Comparison of ENCODE assay signal across 1 cellular context in genomic region chr11:119065369-119065768, GRCh38.
TF ChIP-seq lines count a peak whose summit lies in the region.

No MANE protein-coding gene starts in this region.

TF ChIP-seq in K562, 482 proteins besides CTCF, POLR2A, EP300 and RAD21 (continued from another document and continues in another):
- no peak for TF ChIP-seq MGA (IDR thresholded peaks at IDR 0.05)
- no peak for TF ChIP-seq CUX1 (CRISPR knock-in tag; IDR thresholded peaks at IDR 0.05)
- TF ChIP-seq, protein P1, sequence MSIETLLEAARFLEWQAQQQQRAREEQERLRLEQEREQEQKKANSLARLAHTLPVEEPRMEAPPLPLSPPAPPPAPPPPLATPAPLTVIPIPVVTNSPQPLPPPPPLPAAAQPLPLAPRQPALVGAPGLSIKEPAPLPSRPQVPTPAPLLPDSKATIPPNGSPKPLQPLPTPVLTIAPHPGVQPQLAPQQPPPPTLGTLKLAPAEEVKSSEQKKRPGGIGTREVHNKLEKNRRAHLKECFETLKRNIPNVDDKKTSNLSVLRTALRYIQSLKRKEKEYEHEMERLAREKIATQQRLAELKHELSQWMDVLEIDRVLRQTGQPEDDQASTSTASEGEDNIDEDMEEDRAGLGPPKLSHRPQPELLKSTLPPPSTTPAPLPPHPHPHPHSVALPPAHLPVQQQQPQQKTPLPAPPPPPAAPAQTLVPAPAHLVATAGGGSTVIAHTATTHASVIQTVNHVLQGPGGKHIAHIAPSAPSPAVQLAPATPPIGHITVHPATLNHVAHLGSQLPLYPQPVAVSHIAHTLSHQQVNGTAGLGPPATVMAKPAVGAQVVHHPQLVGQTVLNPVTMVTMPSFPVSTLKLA (conservative IDR thresholded peaks at IDR 0.05) = peak in 1 of 2 experiments; percentile 33; a peak in 1 of 4 replicates
- TF ChIP-seq ETV5 (CRISPR knock-in tag; IDR thresholded peaks at IDR 0.05; ENCODE audit: low read depth) = no peak
- TF ChIP-seq MEIS2 (IDR thresholded peaks at IDR 0.05; ENCODE audit: partially characterized antibody) = no peak
- no peak for TF ChIP-seq TSC22D4 (tag; IDR thresholded peaks at IDR 0.05)
- TF ChIP-seq DPF2 (IDR thresholded peaks at IDR 0.05) = peak; percentile 24; the same call in 1 of the 2 replicates
- TF ChIP-seq ZNF830 (CRISPR knock-in tag; IDR thresholded peaks at IDR 0.05) = no peak
- TF ChIP-seq IRF9 (tag; IDR thresholded peaks at IDR 0.05) = no peak
- TF ChIP-seq ZNF184 (CRISPR knock-in tag; IDR thresholded peaks at IDR 0.05) = no peak
- TF ChIP-seq TAF9B (IDR thresholded peaks at IDR 0.05; ENCODE audit: partially characterized antibody) = no peak
- no peak for TF ChIP-seq CHAMP1 (IDR thresholded peaks at IDR 0.05)
- no peak for TF ChIP-seq NFXL1 (CRISPR knock-in tag; IDR thresholded peaks at IDR 0.05)
- TF ChIP-seq GATA2 (CRISPR knock-in tag; IDR thresholded peaks at IDR 0.05) = peak; percentile 91
- no peak for TF ChIP-seq ZNF282 (CRISPR knock-in tag; IDR thresholded peaks at IDR 0.05)
- TF ChIP-seq ZNF274 (IDR thresholded peaks at IDR 0.05; ENCODE audit: borderline replicate concordance, low read depth, low read length) = no peak
- TF ChIP-seq SPI1 (IDR thresholded peaks at IDR 0.05; ENCODE audit: borderline replicate concordance, low read depth, low read length) = 0 out of 2 replicates have a peak, but pooled peaks have one; percentile 15
- TF ChIP-seq NFYB (IDR thresholded peaks at IDR 0.05; ENCODE audit: extremely low read depth, insufficient read length) = peak; percentile 6
- TF ChIP-seq, protein P2, sequence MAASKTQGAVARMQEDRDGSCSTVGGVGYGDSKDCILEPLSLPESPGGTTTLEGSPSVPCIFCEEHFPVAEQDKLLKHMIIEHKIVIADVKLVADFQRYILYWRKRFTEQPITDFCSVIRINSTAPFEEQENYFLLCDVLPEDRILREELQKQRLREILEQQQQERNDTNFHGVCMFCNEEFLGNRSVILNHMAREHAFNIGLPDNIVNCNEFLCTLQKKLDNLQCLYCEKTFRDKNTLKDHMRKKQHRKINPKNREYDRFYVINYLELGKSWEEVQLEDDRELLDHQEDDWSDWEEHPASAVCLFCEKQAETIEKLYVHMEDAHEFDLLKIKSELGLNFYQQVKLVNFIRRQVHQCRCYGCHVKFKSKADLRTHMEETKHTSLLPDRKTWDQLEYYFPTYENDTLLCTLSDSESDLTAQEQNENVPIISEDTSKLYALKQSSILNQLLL (CRISPR knock-in tag; IDR thresholded peaks at IDR 0.05; ENCODE audit: borderline replicate concordance) = no peak
- TF ChIP-seq, protein P3, sequence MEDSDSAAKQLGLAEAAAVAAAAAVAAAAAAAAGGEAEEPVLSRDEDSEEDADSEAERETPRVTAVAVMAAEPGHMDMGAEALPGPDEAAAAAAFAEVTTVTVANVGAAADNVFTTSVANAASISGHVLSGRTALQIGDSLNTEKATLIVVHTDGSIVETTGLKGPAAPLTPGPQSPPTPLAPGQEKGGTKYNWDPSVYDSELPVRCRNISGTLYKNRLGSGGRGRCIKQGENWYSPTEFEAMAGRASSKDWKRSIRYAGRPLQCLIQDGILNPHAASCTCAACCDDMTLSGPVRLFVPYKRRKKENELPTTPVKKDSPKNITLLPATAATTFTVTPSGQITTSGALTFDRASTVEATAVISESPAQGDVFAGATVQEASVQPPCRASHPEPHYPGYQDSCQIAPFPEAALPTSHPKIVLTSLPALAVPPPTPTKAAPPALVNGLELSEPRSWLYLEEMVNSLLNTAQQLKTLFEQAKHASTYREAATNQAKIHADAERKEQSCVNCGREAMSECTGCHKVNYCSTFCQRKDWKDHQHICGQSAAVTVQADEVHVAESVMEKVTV (CRISPR knock-in tag; IDR thresholded peaks at IDR 0.05) = peak; percentile 54; the same call in 1 of the 2 replicates
- TF ChIP-seq LEF1 (IDR thresholded peaks at IDR 0.05) = no peak
- 0 out of 4 replicates have a peak, but pooled peaks of 1 of the 2 experiments have one; percentile 13 for TF ChIP-seq MAZ (CRISPR knock-in tag; conservative IDR thresholded peaks at IDR 0.05 in 1 of 2, IDR thresholded peaks at IDR 0.05 in 1 of 2)
- no peak for TF ChIP-seq ZNF146 (CRISPR knock-in tag; IDR thresholded peaks at IDR 0.05; ENCODE audit: unreplicated experiment)
